Comparison of ENCODE assay signal across 24 cellular contexts in the genomic region with DNA sequence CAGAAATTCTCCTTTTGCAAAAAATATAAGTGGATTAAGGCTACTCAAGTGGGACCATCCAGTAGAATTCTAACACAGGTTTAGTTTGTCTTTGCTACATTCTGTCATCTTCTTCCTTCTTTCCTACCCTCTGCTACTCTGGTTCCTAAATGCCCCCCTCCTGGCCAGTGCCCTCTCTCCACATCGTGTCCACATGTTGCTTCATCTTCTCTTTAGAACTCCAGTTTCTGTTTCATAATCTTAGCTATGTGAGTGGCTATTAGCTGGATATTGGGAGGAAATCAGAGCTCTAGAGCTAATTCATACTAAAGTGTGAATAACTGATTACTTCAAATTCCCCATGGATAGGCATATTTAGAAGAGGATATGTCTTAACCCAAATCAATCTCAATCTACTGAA.
"Had no signal": no experiment of that assay in that cellular context is flagged by ENCODE, and none has a peak within 500 bp of the region (broad histone marks: within the 10 kb centered on the region; RNA-seq: fewer than 3 reads in every experiment).

No MANE protein-coding gene starts in this region.

- H3K9ac ChIP-seq: SK-N-SH had no signal

- H3K4me2 ChIP-seq: SK-N-SH had no signal

- ATAC-seq: activated CD4-positive, CD25-positive, alpha-beta regulatory T cell treated with anti-CD3 and anti-CD28 coated beads, Interleukin-2, amount 50 U/mL, for 24 hours; activated CD8-positive, alpha-beta T cell treated with anti-CD3 and anti-CD28 coated beads for 36 hours had no signal

- H3K9me3 ChIP-seq: adrenal gland, breast epithelium, SJCRH30, SK-N-SH had no signal

- H3K36me3 ChIP-seq: adrenal gland, breast epithelium, SJCRH30 had no signal

- H3K27me3 ChIP-seq: adrenal gland, breast epithelium, SJCRH30 had no signal

- H3K4me1 ChIP-seq: breast epithelium, SJCRH30 had no signal

- H3K27ac ChIP-seq: adrenal gland, breast epithelium, SJCRH30 had no signal

- H3K4me3 ChIP-seq: adrenal gland, breast epithelium, SJCRH30 had no signal

- DNase-seq: activated CD4-positive, alpha-beta T cell treated with anti-CD3 and anti-CD28 coated beads for 4 hours; activated CD8-positive, alpha-beta memory T cell treated with anti-CD3 and anti-CD28 coated beads, Interleukin-2, amount 50 U/mL, for 48 hours; activated CD8-positive, alpha-beta T cell treated with anti-CD3 and anti-CD28 coated beads for 36 hours; activated naive CD4-positive, alpha-beta T cell treated with anti-CD3 and anti-CD28 coated beads, Interleukin-2, amount 50 U/mL, for 16 hours; activated naive CD8-positive, alpha-beta T cell treated with anti-CD3 and anti-CD28 coated beads, Interleukin-2, amount 10 ng/mL, durations not matched to agents 7 days and 5 days; activated T-cell treated with anti-CD3 and anti-CD28 coated beads, Interleukin-2, amount 50 U/mL, for 1 hour; anterior cingulate cortex; caudate nucleus; Kasumi-1; KBM-7; NCI-H1092 treated with DMSO at 0.1 percent for 48 hours; NCI-H1417 treated with DMSO at 0.1 percent for 48 hours; NCI-H1694; NCI-H2029; NCI-H345; NCI-H510A treated with DMSO at 0.1 percent for 48 hours; NCI-H69; Right ventricle myocardium superior; SJCRH30; SK-N-SH; T-helper 1 cell had no signal

- H3K9me2 ChIP-seq: SK-N-SH had no signal
